In genomic region chr12:59823535-59823934, GRCh38 we compare ENCODE assay signal across 16 cellular contexts.
DNase-seq lines count a peak whose midpoint lies in the region; ATAC-seq and TF ChIP-seq lines count a peak whose summit lies in the region.
"Had no signal": no experiment of that assay in that cellular context is flagged by ENCODE, and none has a peak within 500 bp of the region (broad histone marks: within the 10 kb centered on the region; RNA-seq: fewer than 3 reads in every experiment).

No MANE protein-coding gene starts in this region.

- no peak overlapping the region for H3K27ac Mint-ChIP-seq in HFFc6
- no peak overlapping the region for H3K27ac Mint-ChIP-seq in naive thymus-derived CD8-positive, alpha-beta T cell

- H3K27ac ChIP-seq in spleen, result no peak overlapping the region
- H3K27ac ChIP-seq: 22Rv1 had no signal

- H3K9me3 Mint-ChIP-seq in HFFc6, result peaks cover 2% of the 10 kb centered on the region; the same call in 1 of the 2 replicates
- peaks cover 0 to 5% (median under 1%) of the 10 kb centered on the region in 9 donors for H3K9me3 Mint-ChIP-seq in naive thymus-derived CD8-positive, alpha-beta T cell

- no peaks in the 10 kb centered on the region for H3K27me3 Mint-ChIP-seq in HFFc6 (ENCODE audit: insufficient read depth)
- peaks cover 0 to 4% (median 0%) of the 10 kb centered on the region in 5 donors for H3K27me3 Mint-ChIP-seq in naive thymus-derived CD8-positive, alpha-beta T cell

- H3K4me3 ChIP-seq in adipocyte (ENCODE audit: low read length), result no peak overlapping the region
- H3K4me3 ChIP-seq in spleen, result no peak overlapping the region

- H3K9me3 ChIP-seq in adipocyte (ENCODE audit: control insufficient read depth, low read length) (no peaks in the 10 kb centered on the region), spleen (peaks cover 0 to 4% (median 0%) of the 10 kb centered on the region in 8 donors)

- DNase-seq in NCI-H82 (lab: John Stamatoyannopoulos, UW) (peak; percentile 52), NCI-H82 treated with DMSO at 0.1 percent for 48 hours (lab: John Stamatoyannopoulos, UW; ENCODE audit: unreplicated experiment) (no peak), HFFc6 (peak; percentile 17), adipocyte (ENCODE audit: low read depth) (peak; percentile 23), middle frontal gyrus (ENCODE audit: extremely low spot score, low spot score) (peak; percentile 24), NCI-H128 (lab: John Stamatoyannopoulos, UW; ENCODE audit: unreplicated experiment) (no peak), spleen (no peak)
- DNase-seq in naive thymus-derived CD8-positive, alpha-beta T cell, result no peak
- DNase-seq: C1 segment of cervical spinal cord, NCI-H1436 treated with DMSO at 0.1 percent for 48 hours, NCI-H2029 treated with DMSO at 0.1 percent for 48 hours, NCI-H526, RPMI8226, SIG-M5 had no signal

- intact Hi-C loops in spleen (cut with DNase I; ENCODE audit: low total_unique reads), result no loop called here

- no peaks in the 10 kb centered on the region for H3K27me3 ChIP-seq in adipocyte (replicated peaks; ENCODE audit: control insufficient read depth, insufficient read depth, low read length)
- no peaks in the 10 kb centered on the region for H3K27me3 ChIP-seq in spleen (replicated peaks in 1 of 7)

- no peak overlapping the region for H3K9ac ChIP-seq in adipocyte (ENCODE audit: low read length)

- no peak for ATAC-seq in naive thymus-derived CD8-positive, alpha-beta T cell
- ATAC-seq: HCT116 had no signal

- H3K36me3 ChIP-seq in adipocyte (ENCODE audit: control insufficient read depth, insufficient read depth, low read length, severe bottlenecking) (no peaks in the 10 kb centered on the region), spleen (no peaks in the 10 kb centered on the region)

- peaks cover 3% of the 10 kb centered on the region for H3K36me3 Mint-ChIP-seq in HFFc6 (ENCODE audit: low read depth)
- peaks cover 0 to 2% (median 0%) of the 10 kb centered on the region in 3 donors for H3K36me3 Mint-ChIP-seq in naive thymus-derived CD8-positive, alpha-beta T cell

- no peak for TF ChIP-seq CTCF in HFFc6 (IDR thresholded peaks at IDR 0.05)
- TF ChIP-seq CTCF in spleen (IDR thresholded peaks at IDR 0.05 in 8 of 11, conservative IDR thresholded peaks at IDR 0.05 in 3 of 11), result no peak

- peaks cover 55% of the 10 kb centered on the region for H3K4me1 Mint-ChIP-seq in HFFc6 (ENCODE audit: low read depth)
- H3K4me1 Mint-ChIP-seq in naive thymus-derived CD8-positive, alpha-beta T cell, result peaks cover 0 to 2% (median 0%) of the 10 kb centered on the region in 4 donors

- no peaks in the 10 kb centered on the region for H3K4me1 ChIP-seq in adipocyte (ENCODE audit: control insufficient read depth, insufficient read depth, low read length)
- no peaks in the 10 kb centered on the region for H3K4me1 ChIP-seq in spleen

- no peak for TF ChIP-seq POLR2A in spleen (IDR thresholded peaks at IDR 0.05)

- POLR2A ChIA-PET in naive thymus-derived CD8-positive, alpha-beta T cell (lab: Charles Lee), result no interaction called here

- H3K4me3 Mint-ChIP-seq in HFFc6, result no peak overlapping the region
- no peak overlapping the region for H3K4me3 Mint-ChIP-seq in naive thymus-derived CD8-positive, alpha-beta T cell

Comparison
In these comparisons a context has a peak if more than half of its experiments do, and no peak if none do; other contexts are left out.
1. DNase-seq: peak in NCI-H82 (single experiment), HFFc6 (single experiment), adipocyte (single experiment) and middle frontal gyrus (single experiment); none in NCI-H82 treated with DMSO at 0.1 percent for 48 hours (single experiment), naive thymus-derived CD8-positive, alpha-beta T cell (0 of 10), NCI-H128 (single experiment) and spleen (single experiment).